19 cellular contexts compared by ENCODE assay signal in the genomic region with DNA sequence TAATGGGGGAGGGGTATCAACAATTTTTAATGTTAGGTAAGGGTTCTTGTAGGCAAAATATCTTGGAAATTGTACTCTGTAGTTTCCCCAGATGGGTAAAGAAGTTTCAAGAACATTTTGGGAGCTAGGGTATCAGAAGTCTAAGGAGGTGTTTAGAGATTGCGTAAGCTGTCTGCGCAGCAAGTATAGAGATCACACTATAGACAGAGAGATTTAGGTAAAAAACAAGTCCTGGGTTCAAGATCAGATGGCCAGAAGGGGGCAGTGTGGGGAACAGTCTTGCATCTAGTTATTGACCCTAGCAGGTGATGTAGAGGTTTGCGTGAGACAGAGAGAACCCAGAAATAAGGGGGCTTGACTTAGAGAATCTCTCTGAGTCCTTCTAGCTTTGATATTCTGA.
DNase-seq lines count a peak whose midpoint lies in the region; ATAC-seq and TF ChIP-seq lines count a peak whose summit lies in the region.
"Had no signal": no experiment of that assay in that cellular context is flagged by ENCODE, and none has a peak within 500 bp of the region (broad histone marks: within the 10 kb centered on the region; RNA-seq: fewer than 3 reads in every experiment).

No MANE protein-coding gene starts in this region.

- H3K9ac ChIP-seq in OCI-LY3 (ENCODE audit: low read length) = no peak overlapping the region
- no peak overlapping the region for H3K9ac ChIP-seq in neural progenitor cell

- H3K4me2 ChIP-seq in OCI-LY3 (ENCODE audit: low read length) (no peak overlapping the region), neural progenitor cell (no peak overlapping the region)

- H3K9me3 Mint-ChIP-seq in neural progenitor cell = peaks cover 15% of the 10 kb centered on the region
- H3K9me3 Mint-ChIP-seq: CD4-positive, alpha-beta T cell; IgD-negative memory B cell had no signal

- no peak for ATAC-seq in HG02885 (IDR thresholded peaks at IDR 0.05; ENCODE audit: poor library complexity, unreplicated experiment)
- ATAC-seq: left lobe of liver, mucosa of descending colon, Panc1 had no signal

- H3K4me1 ChIP-seq in OCI-LY3 (ENCODE audit: low read length) (peaks cover 17% of the 10 kb centered on the region), neural progenitor cell (peaks cover 16% of the 10 kb centered on the region), esophagus muscularis mucosa (no peaks in the 10 kb centered on the region)
- H3K4me1 ChIP-seq: breast epithelium, thyroid gland had no signal

- H3K4me1 Mint-ChIP-seq in neural progenitor cell = peaks cover 29% of the 10 kb centered on the region

- intact Hi-C loops in esophagus muscularis mucosa (cut with DNase I) = no loop called here

- H3K9me3 ChIP-seq in OCI-LY3 (ENCODE audit: insufficient read depth, low read length) = no peaks in the 10 kb centered on the region
- H3K9me3 ChIP-seq in neural progenitor cell (ENCODE audit: low read depth) = no peaks in the 10 kb centered on the region
- H3K9me3 ChIP-seq in esophagus muscularis mucosa = no peaks in the 10 kb centered on the region
- H3K9me3 ChIP-seq: breast epithelium, mucosa of descending colon, thyroid gland had no signal

- H3K27me3 Mint-ChIP-seq in neural progenitor cell (ENCODE audit: insufficient read depth, low read depth) = peaks cover 7% of the 10 kb centered on the region
- H3K27me3 Mint-ChIP-seq: activated naive CD8-positive, alpha-beta T cell; CD4-positive, alpha-beta T cell; IgD-negative memory B cell had no signal

- TF ChIP-seq CTCF in GM13977 (IDR thresholded peaks at IDR 0.05; ENCODE audit: extremely low read depth, insufficient read depth, missing control alignments) (peak; percentile 29), OCI-LY3 (IDR thresholded peaks at IDR 0.05; ENCODE audit: low read depth, low read length) (peak; percentile 39), neural progenitor cell (IDR thresholded peaks at IDR 0.05) (peak; percentile 38), esophagus muscularis mucosa (IDR thresholded peaks at IDR 0.05) (no peak)

- H3K79me2 ChIP-seq in OCI-LY3 (ENCODE audit: low read length) (no peaks in the 10 kb centered on the region), neural progenitor cell (ENCODE audit: low read depth) (no peaks in the 10 kb centered on the region)

- H3K4me3 Mint-ChIP-seq in neural progenitor cell = no peak overlapping the region
- H3K4me3 Mint-ChIP-seq: activated naive CD8-positive, alpha-beta T cell; CD4-positive, alpha-beta T cell; IgD-negative memory B cell had no signal

- no peak overlapping the region for H2AFZ ChIP-seq in OCI-LY3 (ENCODE audit: low read depth, low read length)
- H2AFZ ChIP-seq in neural progenitor cell (replicated peaks) = no peak overlapping the region

- H3K4me3 ChIP-seq in OCI-LY3 (ENCODE audit: low read length) = no peak overlapping the region
- no peak overlapping the region for H3K4me3 ChIP-seq in neural progenitor cell
- H3K4me3 ChIP-seq in esophagus muscularis mucosa = no peak overlapping the region
- H3K4me3 ChIP-seq: breast epithelium, mucosa of descending colon, thyroid gland had no signal

- TF ChIP-seq EP300 in esophagus muscularis mucosa (IDR thresholded peaks at IDR 0.05) = no peak

- WGBS in esophagus muscularis mucosa = 99% methylated on average over 3 of the region's 3 CpGs

- no peak for TF ChIP-seq POLR2A in esophagus muscularis mucosa (IDR thresholded peaks at IDR 0.05; ENCODE audit: low read depth)

- peaks cover 9% of the 10 kb centered on the region for H3F3A ChIP-seq in neural progenitor cell (ENCODE audit: low read depth)

- H3K36me3 ChIP-seq in OCI-LY3 (replicated peaks; ENCODE audit: low read depth, low read length) (no peaks in the 10 kb centered on the region), neural progenitor cell (no peaks in the 10 kb centered on the region), esophagus muscularis mucosa (no peaks in the 10 kb centered on the region)
- H3K36me3 ChIP-seq: breast epithelium, thyroid gland had no signal

- H3K27ac Mint-ChIP-seq in neural progenitor cell = no peak overlapping the region
- H3K27ac Mint-ChIP-seq: activated naive CD8-positive, alpha-beta T cell; CD4-positive, alpha-beta T cell had no signal

- no peaks in the 10 kb centered on the region for H4K20me1 ChIP-seq in OCI-LY3 (ENCODE audit: insufficient read depth, low read length)
- H4K20me1 ChIP-seq in neural progenitor cell (ENCODE audit: low read depth) = no peaks in the 10 kb centered on the region

- in situ Hi-C loops in GM13977 (cut with MboI; ENCODE audit: low pct_unique_long_range_greater_than_20kb, low sequenced_read_pairs, unreplicated experiment) = no loop called here

- peaks cover 25% of the 10 kb centered on the region for H3K27me3 ChIP-seq in OCI-LY3 (ENCODE audit: low read depth, low read length)
- H3K27me3 ChIP-seq in neural progenitor cell = no peaks in the 10 kb centered on the region
- no peaks in the 10 kb centered on the region for H3K27me3 ChIP-seq in esophagus muscularis mucosa
- H3K27me3 ChIP-seq: thyroid gland had no signal

- DNase-seq in NCI-H1092 treated with DMSO at 0.1 percent for 48 hours (lab: John Stamatoyannopoulos, UW) (peak; percentile 35), NCI-H1092 (lab: John Stamatoyannopoulos, UW) (no peak), GM13977 (ENCODE audit: low spot score) (no peak), neural progenitor cell (ENCODE audit: low spot score) (no peak), esophagus muscularis mucosa (ENCODE audit: extremely low spot score) (no peak)
- DNase-seq in stimulated activated naive CD4-positive, alpha-beta T cell treated with Interleukin-2 at 50 U/mL for 16 hours (lab: John Stamatoyannopoulos, UW) = no peak
- DNase-seq: CD4-positive, alpha-beta T cell; mucosa of descending colon; NCI-H146; occipital lobe; stimulated activated CD4-positive, alpha-beta T cell treated with anti-CD3 and anti-CD28 coated beads, Interleukin-4, amount 100 ng/mL, for 24 hours; thyroid gland had no signal

- no peak overlapping the region for H3K27ac ChIP-seq in OCI-LY3 (ENCODE audit: low read length)
- H3K27ac ChIP-seq in neural progenitor cell = no peak overlapping the region
- no peak overlapping the region for H3K27ac ChIP-seq in esophagus muscularis mucosa (replicated peaks in 1 of 4)
- H3K27ac ChIP-seq: breast epithelium, thyroid gland had no signal

- H3K36me3 Mint-ChIP-seq in neural progenitor cell = peaks cover 3% of the 10 kb centered on the region
- H3K36me3 Mint-ChIP-seq: activated naive CD8-positive, alpha-beta T cell; IgD-negative memory B cell had no signal

Comparison
In these comparisons a context has a peak if more than half of its experiments do, and no peak if none do; other contexts are left out.
1. CTCF ChIP-seq: peak in GM13977 (single experiment), OCI-LY3 (single experiment) and neural progenitor cell (single experiment); none in esophagus muscularis mucosa (0 of 3).